ENCODE assay signal across 22 cellular contexts in genomic region chr12:115758886-115759620, GRCh38.
DNase-seq lines count a peak whose midpoint lies in the region; ATAC-seq and TF ChIP-seq lines count a peak whose summit lies in the region.
"Had no signal": no experiment of that assay in that cellular context is flagged by ENCODE, and none has a peak within 500 bp of the region (broad histone marks: within the 10 kb centered on the region; RNA-seq: fewer than 3 reads in every experiment).

No MANE protein-coding gene starts in this region.

- peak overlapping the region; percentile 36 for H2AFZ ChIP-seq in PC-3 (ENCODE audit: low read length)

- no peak for TF ChIP-seq CTCF in PC-3 (conservative IDR thresholded peaks at IDR 0.05; ENCODE audit: low read depth, low read length)
- no peak for TF ChIP-seq CTCF in fibroblast of villous mesenchyme (IDR thresholded peaks at IDR 0.05; ENCODE audit: insufficient read depth, low read depth, low read length)
- no peak for TF ChIP-seq CTCF in upper lobe of right lung (IDR thresholded peaks at IDR 0.05)

- H3K4me3 ChIP-seq in PC-3 (ENCODE audit: low read length) = peak overlapping the region; percentile 53
- H3K4me3 ChIP-seq in fibroblast of villous mesenchyme (ENCODE audit: low read depth, low read length) = peak overlapping the region; percentile 38
- no peak overlapping the region for H3K4me3 ChIP-seq in upper lobe of right lung
- H3K4me3 ChIP-seq: body of pancreas, psoas muscle had no signal

- H3K4me1 ChIP-seq in PC-3 (ENCODE audit: insufficient read depth, low read length) (no peaks in the 10 kb centered on the region), upper lobe of right lung (no peaks in the 10 kb centered on the region)
- H3K4me1 ChIP-seq: body of pancreas, psoas muscle had no signal

- no peak overlapping the region for H3K27ac ChIP-seq in PC-3 (ENCODE audit: low read length)
- peak overlapping the region; percentile 27 for H3K27ac ChIP-seq in upper lobe of right lung
- H3K27ac ChIP-seq: body of pancreas, KMS-11, neutrophil, psoas muscle had no signal

- no peaks in the 10 kb centered on the region for H3K9me2 ChIP-seq in PC-3 (replicated peaks; ENCODE audit: low read length)

- peak overlapping the region; percentile 58 for H3K4me2 ChIP-seq in PC-3 (ENCODE audit: low read length)
- H3K4me2 ChIP-seq: KMS-11 had no signal

- CTCF ChIA-PET in PC-3 (lab: Charles Lee) = interaction anchor here (0.6 to 0.8 kb wide), 2 partner anchors 153 to 445 kb away, joined by 3 to 7 read pairs; no protein-coding TSS in a partner anchor

- H3K9me3 ChIP-seq in PC-3 (ENCODE audit: low read length) (no peaks in the 10 kb centered on the region), upper lobe of right lung (no peaks in the 10 kb centered on the region)
- H3K9me3 ChIP-seq: body of pancreas, neutrophil, psoas muscle had no signal

- ATAC-seq in PC-3 (peak; percentile 19), upper lobe of right lung (no peak), HG03469 (IDR thresholded peaks at IDR 0.05; ENCODE audit: unreplicated experiment) (no peak)
- ATAC-seq: activated CD4-positive, alpha-beta T cell treated with anti-CD3 and anti-CD28 coated beads for 36 hours; body of pancreas; SK-N-SH treated with all-trans-retinoic acid at 6 μM for 48 hours had no signal

- DNase-seq in EH (ENCODE audit: low read depth) (peak; percentile 76), PC-3 (peak; percentile 11), fibroblast of villous mesenchyme (ENCODE audit: low read depth) (peak; percentile 62), upper lobe of right lung (no peak), OCI-M1 (lab: John Stamatoyannopoulos, UW) (no peak)
- DNase-seq in activated CD8-positive, alpha-beta memory T cell treated with anti-CD3 and anti-CD28 coated beads for 24 hours = no peak
- DNase-seq: activated CD4-positive, alpha-beta T cell treated with anti-CD3 and anti-CD28 coated beads for 36 hours; activated gamma-delta T cell; activated T-cell treated with anti-CD3 and anti-CD28 coated beads, Interleukin-2, amount 50 U/mL, for 1 hour; body of pancreas; CD4-positive, alpha-beta memory T cell; DMS 273 treated with DMSO at 0.1 percent for 48 hours; glutamatergic neuron; kidney glomerular epithelial cell; NCI-H1694 treated with DMSO at 0.1 percent for 48 hours; NCI-H526 treated with DMSO at 0.1 percent for 48 hours; psoas muscle; T-helper 2 cell had no signal

- TSS peak; percentile 44 for BruUV-seq in PC-3 (replicated peaks; lab: Mats Ljungman, UMichigan)

- peak overlapping the region; percentile 25 for H3K9ac ChIP-seq in PC-3 (ENCODE audit: low read length)
- H3K9ac ChIP-seq: KMS-11 had no signal

- peaks cover 77% of the 10 kb centered on the region for H3K27me3 ChIP-seq in PC-3 (ENCODE audit: low read length)
- peaks cover 10% of the 10 kb centered on the region for H3K27me3 ChIP-seq in upper lobe of right lung
- H3K27me3 ChIP-seq: body of pancreas had no signal

- no peaks in the 10 kb centered on the region for H3F3A ChIP-seq in PC-3 (ENCODE audit: low read length, unreplicated experiment)

- POLR2A ChIA-PET in PC-3 (lab: Charles Lee; ENCODE audit: unreplicated experiment) = interaction anchor here (0.6 to 0.7 kb wide), 3 partner anchors 110 to 1093 kb away, joined by 3 to 6 read pairs (median 3); no protein-coding TSS in a partner anchor

- intact Hi-C loops in PC-3 (cut with micrococcal nuclease) = loop anchor here (5.0 to 10.0 kb wide), 5 partner anchors 404 to 1774 kb away; no protein-coding TSS in a partner anchor
- intact Hi-C loops in upper lobe of right lung (cut with DNase I) = loop anchor here (10.0 kb wide), 1 partner anchor 156 kb away; no protein-coding TSS in a partner anchor

- no peaks in the 10 kb centered on the region for H4K20me1 ChIP-seq in PC-3 (ENCODE audit: low read length)

- H3K36me3 ChIP-seq in PC-3 (ENCODE audit: low read depth, low read length) = no peaks in the 10 kb centered on the region
- H3K36me3 ChIP-seq in upper lobe of right lung = no peaks in the 10 kb centered on the region
- H3K36me3 ChIP-seq: neutrophil had no signal

- H3K79me2 ChIP-seq in PC-3 (ENCODE audit: low read length) = no peaks in the 10 kb centered on the region

Comparison
In these comparisons a context has a peak if more than half of its experiments do, and no peak if none do; other contexts are left out.
1. DNase-seq: peak in EH (single experiment), PC-3 (single experiment) and fibroblast of villous mesenchyme (single experiment); none in upper lobe of right lung (single experiment), activated CD8-positive, alpha-beta memory T cell treated with anti-CD3 and anti-CD28 coated beads for 24 hours (single experiment) and OCI-M1 (single experiment).